ENCODE assay signal across 10 cellular contexts in the genomic region with DNA sequence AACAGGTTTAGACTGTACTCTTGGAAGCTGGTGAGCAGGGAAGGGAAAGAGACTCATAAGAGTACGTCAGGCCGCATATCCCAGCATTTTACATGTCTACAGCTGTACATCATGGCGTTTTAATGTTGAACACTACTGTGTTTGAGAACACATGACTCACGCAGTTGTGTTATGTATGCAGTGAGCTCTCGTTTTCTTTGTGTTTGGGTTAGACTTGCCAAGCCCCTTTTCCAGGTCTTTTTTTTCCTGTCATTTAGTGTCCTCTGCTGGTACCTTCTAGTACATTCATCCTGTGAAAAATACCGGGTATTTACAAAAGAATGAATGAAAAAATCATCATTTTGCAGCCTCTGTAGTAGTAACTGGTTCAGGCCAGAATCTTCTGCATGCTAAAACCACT. TPM values are rescaled to one million over a fixed set of nuclear protein-coding genes. Genes with fewer than 3 reads are reported as not detected.
DNase-seq lines count a peak whose midpoint lies in the region; ATAC-seq and TF ChIP-seq lines count a peak whose summit lies in the region.
"Had no signal": no experiment of that assay in that cellular context is flagged by ENCODE, and none has a peak within 500 bp of the region (broad histone marks: within the 10 kb centered on the region; RNA-seq: fewer than 3 reads in every experiment).

No MANE protein-coding gene starts in this region.

- no peak overlapping the region for H3K9ac ChIP-seq in adipocyte (ENCODE audit: low read length)

- peak; percentile 55 for TF ChIP-seq CTCF in hepatocyte (IDR thresholded peaks at IDR 0.05; ENCODE audit: poor library complexity)

- WGBS in hepatocyte (ENCODE audit: low lambda C conversion rate, missing lambda C conversion rate), result 46% methylated on average over 6 of the region's 6 CpGs

- H2AFZ ChIP-seq in hepatocyte, result peak overlapping the region; percentile 32

- H3K36me3 ChIP-seq in adipocyte (ENCODE audit: control insufficient read depth, insufficient read depth, low read length, severe bottlenecking) (no peaks in the 10 kb centered on the region), hepatocyte (replicated peaks; ENCODE audit: insufficient read depth, low read depth) (no peaks in the 10 kb centered on the region)

- H3K4me2 ChIP-seq in hepatocyte, result no peak overlapping the region

- CTCF ChIA-PET in activated CD4-positive, alpha-beta T cell treated with anti-CD3 and anti-CD28 coated beads for 36 hours (lab: Charles Lee), result interaction anchor here (0.8 kb wide), 1 partner anchor 9 kb away, joined by 4 read pairs; no protein-coding TSS in a partner anchor

- peaks cover 45% of the 10 kb centered on the region for H3K36me3 Mint-ChIP-seq in activated CD4-positive, alpha-beta T cell treated with anti-CD3 and anti-CD28 coated beads for 36 hours (ENCODE audit: low read depth)

- H3K27me3 Mint-ChIP-seq in activated CD4-positive, alpha-beta T cell treated with anti-CD3 and anti-CD28 coated beads for 36 hours, result no peaks in the 10 kb centered on the region
- H3K27me3 Mint-ChIP-seq: central memory CD8-positive, alpha-beta T cell had no signal

- no peaks in the 10 kb centered on the region for H3K79me2 ChIP-seq in hepatocyte

- H3K27me3 ChIP-seq in adipocyte (replicated peaks; ENCODE audit: control insufficient read depth, insufficient read depth, low read length) (no peaks in the 10 kb centered on the region), hepatocyte (no peaks in the 10 kb centered on the region)
- H3K27me3 ChIP-seq: upper lobe of left lung had no signal

- no peaks in the 10 kb centered on the region for H4K20me1 ChIP-seq in hepatocyte (ENCODE audit: insufficient read depth, poor library complexity, severe bottlenecking)

- POLR2A ChIA-PET in activated CD4-positive, alpha-beta T cell treated with anti-CD3 and anti-CD28 coated beads for 36 hours (lab: Charles Lee), result no interaction called here

- H3K9me3 ChIP-seq in adipocyte (ENCODE audit: control insufficient read depth, low read length), result no peaks in the 10 kb centered on the region
- H3K9me3 ChIP-seq in hepatocyte (ENCODE audit: low read depth), result no peaks in the 10 kb centered on the region
- H3K9me3 ChIP-seq: upper lobe of left lung had no signal

- no peaks in the 10 kb centered on the region for H3K9me2 ChIP-seq in hepatocyte (replicated peaks; ENCODE audit: insufficient read depth)

- H3K27ac ChIP-seq in hepatocyte, result peak overlapping the region; percentile 75

- no peak for ATAC-seq in activated CD4-positive, alpha-beta T cell treated with anti-CD3 and anti-CD28 coated beads for 36 hours
- ATAC-seq in HG02870 (IDR thresholded peaks at IDR 0.05; ENCODE audit: unreplicated experiment), result no peak
- ATAC-seq in HG03520 (IDR thresholded peaks at IDR 0.05; ENCODE audit: unreplicated experiment), result no peak

- H3K4me1 ChIP-seq in adipocyte (ENCODE audit: control insufficient read depth, insufficient read depth, low read length), result no peaks in the 10 kb centered on the region
- peaks cover 6% of the 10 kb centered on the region for H3K4me1 ChIP-seq in hepatocyte (ENCODE audit: insufficient read depth)

- intact Hi-C loops in activated CD4-positive, alpha-beta T cell treated with anti-CD3 and anti-CD28 coated beads for 36 hours (cut with DNase I, micrococcal nuclease), result no loop called here

- no peak overlapping the region for H3K4me3 Mint-ChIP-seq in activated CD4-positive, alpha-beta T cell treated with anti-CD3 and anti-CD28 coated beads for 36 hours
- H3K4me3 Mint-ChIP-seq: central memory CD8-positive, alpha-beta T cell had no signal

- H3K27ac Mint-ChIP-seq in activated CD4-positive, alpha-beta T cell treated with anti-CD3 and anti-CD28 coated beads for 36 hours, result peak overlapping the region; percentile 17

- DNase-seq in activated CD4-positive, alpha-beta T cell treated with anti-CD3 and anti-CD28 coated beads for 36 hours, result no peak
- no peak for DNase-seq in activated CD4-positive, alpha-beta T cell treated with anti-CD3 and anti-CD28 coated beads, Interleukin-2, amount 50 U/mL, for 1 hour
- DNase-seq in adipocyte (ENCODE audit: low read depth) (peak; percentile 60), hepatocyte (ENCODE audit: low spot score) (peak; percentile 48), superior temporal gyrus (ENCODE audit: extremely low spot score) (peak; percentile 41), hippocampal formation (lab: John Stamatoyannopoulos, UW) (no peak)
- DNase-seq: upper lobe of left lung had no signal

- H3K9me3 Mint-ChIP-seq in activated CD4-positive, alpha-beta T cell treated with anti-CD3 and anti-CD28 coated beads for 36 hours (ENCODE audit: low read depth), result no peaks in the 10 kb centered on the region
- H3K9me3 Mint-ChIP-seq: central memory CD8-positive, alpha-beta T cell had no signal

- H3K4me3 ChIP-seq in adipocyte (ENCODE audit: low read length), result no peak overlapping the region
- H3K4me3 ChIP-seq in hepatocyte, result no peak overlapping the region
- H3K4me3 ChIP-seq: upper lobe of left lung had no signal

- peaks cover 38% of the 10 kb centered on the region for H3K4me1 Mint-ChIP-seq in activated CD4-positive, alpha-beta T cell treated with anti-CD3 and anti-CD28 coated beads for 36 hours

RNA-seq across cellular contexts. Expression of a gene that starts 35.3 kb away (rescaled TPM):
- 100 to 1,000 TPM; 100 to 124 TPM for total RNA-seq in activated CD4-positive, alpha-beta T cell treated with anti-CD3 and anti-CD28 coated beads for 36 hours
- total RNA-seq in hepatocyte, result 62.3 and 70.1 TPM in 2 replicates
- polyA plus RNA-seq in hepatocyte, result 76.6 and 80.9 TPM in 2 replicates

RNA-seq across cellular contexts. Expression of a gene that starts 56.3 kb away (rescaled TPM):
- 1 to 10 TPM; 3.0 to 3.7 TPM for total RNA-seq in activated CD4-positive, alpha-beta T cell treated with anti-CD3 and anti-CD28 coated beads for 36 hours
- 0.27 and 0.84 TPM in 2 replicates for total RNA-seq in hepatocyte
- polyA plus RNA-seq in hepatocyte, result 0.05 and 0.16 TPM in 2 replicates

Comparison
In these comparisons a context has a peak if more than half of its experiments do, and no peak if none do; other contexts are left out.
1. DNase-seq: peak in adipocyte (single experiment), hepatocyte (single experiment) and superior temporal gyrus (single experiment); none in activated CD4-positive, alpha-beta T cell treated with anti-CD3 and anti-CD28 coated beads for 36 hours (single experiment), activated CD4-positive, alpha-beta T cell treated with anti-CD3 and anti-CD28 coated beads, Interleukin-2, amount 50 U/mL, for 1 hour (single experiment) and hippocampal formation (0 of 2).